In genomic region chr3:45139372-45139894, GRCh38 we compare ENCODE assay signal across 13 cellular contexts. TPM values are rescaled to one million over a fixed set of nuclear protein-coding genes. Genes with fewer than 3 reads are reported as not detected.
A peak's percentile ranks its signal among the peaks of the same experiment; 100 is the strongest.
DNase-seq lines count a peak whose midpoint lies in the region; ATAC-seq and TF ChIP-seq lines count a peak whose summit lies in the region.
"Had no signal": no experiment of that assay in that cellular context is flagged by ENCODE, and none has a peak within 500 bp of the region (broad histone marks: within the 10 kb centered on the region; RNA-seq: fewer than 3 reads in every experiment).

No MANE protein-coding gene starts in this region.

- H3K9me3 ChIP-seq in PC-9 (ENCODE audit: insufficient read depth, low read depth) (no peaks in the 10 kb centered on the region), esophagus (ENCODE audit: control insufficient read depth in 2 of 2, insufficient read depth in 1 of 2, low read depth in 1 of 2, low read length in 1 of 2) (no peaks in the 10 kb centered on the region)
- H3K9me3 ChIP-seq: heart right ventricle had no signal

- H3K4me3 Mint-ChIP-seq in osteocyte (ENCODE audit: unreplicated experiment): no peak overlapping the region
- H3K4me3 Mint-ChIP-seq: activated CD8-positive, alpha-beta T cell treated with anti-CD3 and anti-CD28 coated beads for 36 hours had no signal

- H3K4me1 ChIP-seq in ACC112 (ENCODE audit: control insufficient read depth, insufficient read depth, low read length, unreplicated experiment) (peaks cover 62% of the 10 kb centered on the region), PC-9 (replicated peaks; ENCODE audit: insufficient read depth) (peaks cover 84% of the 10 kb centered on the region), esophagus (ENCODE audit: control insufficient read depth in 2 of 2, insufficient read depth in 2 of 2, low read length in 1 of 2) (peaks cover 0 to 19% of the 10 kb centered on the region in 2 donors)

- no peak overlapping the region for H2AFZ ChIP-seq in ACC112 (ENCODE audit: low read length, unreplicated experiment)
- no peak overlapping the region for H2AFZ ChIP-seq in PC-9

- no peaks in the 10 kb centered on the region for H3K27me3 Mint-ChIP-seq in osteocyte (ENCODE audit: unreplicated experiment)

- peaks cover 6% of the 10 kb centered on the region; the same call in 1 of the 2 replicates for H4K20me1 ChIP-seq in PC-9 (ENCODE audit: insufficient read depth)

- H3K27ac ChIP-seq in ACC112 (ENCODE audit: low read depth, low read length): peak overlapping the region; percentile 72
- peak overlapping the region; percentile 76 for H3K27ac ChIP-seq in PC-9
- peak overlapping the region; percentile 72 to 92 for H3K27ac ChIP-seq in esophagus (ENCODE audit: low read depth in 2 of 2, low read length in 1 of 2)

- peaks cover 3% of the 10 kb centered on the region; the same call in 1 of the 2 replicates for H3K9me2 ChIP-seq in PC-9 (ENCODE audit: insufficient read depth)

- CTCF ChIA-PET in PC-9 (lab: Charles Lee): no interaction called here

- peaks cover 4% of the 10 kb centered on the region for H3K9me3 Mint-ChIP-seq in osteocyte (ENCODE audit: unreplicated experiment)
- H3K9me3 Mint-ChIP-seq: activated CD8-positive, alpha-beta T cell treated with anti-CD3 and anti-CD28 coated beads for 36 hours had no signal

- no peaks in the 10 kb centered on the region for H3K36me3 Mint-ChIP-seq in osteocyte (ENCODE audit: unreplicated experiment)

- peaks cover 49% of the 10 kb centered on the region for H3K4me1 Mint-ChIP-seq in osteocyte (ENCODE audit: unreplicated experiment)

- no peak overlapping the region for H3K4me3 ChIP-seq in ACC112 (ENCODE audit: low read depth, low read length)
- H3K4me3 ChIP-seq in PC-9: no peak overlapping the region
- no peak overlapping the region for H3K4me3 ChIP-seq in esophagus (ENCODE audit: low read depth in 1 of 2, low read length in 2 of 2)
- H3K4me3 ChIP-seq: heart right ventricle had no signal

- TF ChIP-seq CTCF in PC-9 (conservative IDR thresholded peaks at IDR 0.05) (no peak), osteocyte (IDR thresholded peaks at IDR 0.05) (no peak)

- ATAC-seq in HG02852 (IDR thresholded peaks at IDR 0.05; ENCODE audit: unreplicated experiment): no peak
- ATAC-seq: activated CD8-positive, alpha-beta T cell treated with anti-CD3 and anti-CD28 coated beads for 36 hours had no signal

- H3K27me3 ChIP-seq in ACC112 (ENCODE audit: insufficient read depth, low read length) (no peaks in the 10 kb centered on the region), PC-9 (ENCODE audit: insufficient read depth, low read depth) (no peaks in the 10 kb centered on the region), esophagus (ENCODE audit: control insufficient read depth in 1 of 2, insufficient read depth in 2 of 2, low read length in 2 of 2) (no peaks in the 10 kb centered on the region)

- POLR2A ChIA-PET in PC-9 (lab: Charles Lee; ENCODE audit: unreplicated experiment): interaction anchor here (0.8 to 1.0 kb wide), 2 partner anchors 12 to 16 kb away, joined by 4 to 9 read pairs; no protein-coding TSS in a partner anchor

- intact Hi-C loops in PC-9 (cut with micrococcal nuclease; ENCODE audit: unreplicated experiment): loop anchor here (2.0 to 5.0 kb wide), 2 partner anchors 15 to 47 kb away; no protein-coding TSS in a partner anchor

- H3K36me3 ChIP-seq in ACC112 (ENCODE audit: insufficient read depth, low read length) (no peaks in the 10 kb centered on the region), PC-9 (ENCODE audit: low read depth) (peaks cover 39% of the 10 kb centered on the region), esophagus (ENCODE audit: control insufficient read depth in 2 of 2, insufficient read depth in 2 of 2, low read length in 1 of 2) (no peaks in the 10 kb centered on the region)
- H3K36me3 ChIP-seq: heart right ventricle had no signal

- DNase-seq in PC-9 (no peak), osteocyte (ENCODE audit: extremely low spot score, unreplicated experiment) (no peak), middle frontal gyrus (ENCODE audit: extremely low spot score, low spot score) (no peak), NCI-H187 treated with DMSO at 0.1 percent for 48 hours (lab: John Stamatoyannopoulos, UW) (no peak), NOMO-1 treated with DMSO at 0.1 percent for 48 hours (lab: John Stamatoyannopoulos, UW; ENCODE audit: unreplicated experiment) (no peak)
- DNase-seq: activated CD8-positive, alpha-beta T cell treated with anti-CD3 and anti-CD28 coated beads for 36 hours; effector memory CD4-positive, alpha-beta T cell; heart right ventricle; NCI-H146; SHP77 had no signal

- 82 to 83% methylated on average over 4 of the region's 4 CpGs for WGBS in esophagus, 2 donors

- H3K4me2 ChIP-seq in PC-9: peak overlapping the region; percentile 66

- TSS peak; percentile 77 for BruUV-seq in PC-9 (replicated peaks; lab: Mats Ljungman, UMichigan)

- H3K27ac Mint-ChIP-seq in osteocyte (ENCODE audit: unreplicated experiment): peak overlapping the region; percentile 44
- H3K27ac Mint-ChIP-seq: activated CD8-positive, alpha-beta T cell treated with anti-CD3 and anti-CD28 coated beads for 36 hours had no signal

- peaks cover 69% of the 10 kb centered on the region for H3F3A ChIP-seq in PC-9 (ENCODE audit: insufficient read depth, low read depth)

- H3K79me2 ChIP-seq in ACC112 (ENCODE audit: control insufficient read depth, insufficient read depth, low read length, unreplicated experiment) (peaks cover 10% of the 10 kb centered on the region), PC-9 (ENCODE audit: low read depth) (peaks cover 100% of the 10 kb centered on the region)

RNA-seq across cellular contexts. Expression of gene CDCP1, which starts 6.7 kb away (rescaled TPM):
- total RNA-seq in PC-9 (2021) (75.7 and 85.0 TPM in 2 replicates), osteocyte (2.3 and 2.7 TPM in 2 replicates)
- 10 to 100 TPM; 21.0 to 24.3 TPM for polyA plus RNA-seq in esophagus

Comparison
In these comparisons a context has a peak if more than half of its experiments do, and no peak if none do; other contexts are left out.
1. RNA of gene CDCP1, which starts 6.7 kb away (total RNA-seq): 75.7 to 85.0 TPM in PC-9; 2.3 to 2.7 TPM in osteocyte; every median in the first group is over 10 times any median in the second.
2. Peak in every context shown above with its lines, with median percentiles within 50 percentile points of each other: H3K27ac ChIP-seq.